7 cellular contexts compared by ENCODE assay signal in genomic region chr9:35907732-35908483, GRCh38.
A peak's percentile ranks its signal among the peaks of the same experiment; 100 is the strongest.
DNase-seq lines count a peak whose midpoint lies in the region; ATAC-seq lines count a peak whose summit lies in the region.

No MANE protein-coding gene starts in this region.

- DNase-seq in GM04503 (ENCODE audit: low read depth) (peak; percentile 68), NCI-H2227 (lab: John Stamatoyannopoulos, UW; ENCODE audit: unreplicated experiment) (peak; percentile 83), brain pericyte (ENCODE audit: low read depth, low spot score) (peak; percentile 66), iPS-NIHi11 (ENCODE audit: low spot score) (peak; percentile 72), smooth muscle cell of the brain vasculature (ENCODE audit: low read depth, low spot score) (peak; percentile 75), T-helper 9 cell (no peak)

- no peak for ATAC-seq in GM19351 (IDR thresholded peaks at IDR 0.05; ENCODE audit: unreplicated experiment)
